Comparison of ENCODE assay signal across 23 cellular contexts in genomic region chr11:117878939-117879475, GRCh38. TPM values are rescaled to one million over a fixed set of nuclear protein-coding genes. Genes with fewer than 3 reads are reported as not detected.
"Had no signal": no experiment of that assay in that cellular context is flagged by ENCODE, and none has a peak within 500 bp of the region (broad histone marks: within the 10 kb centered on the region; RNA-seq: fewer than 3 reads in every experiment).

No MANE protein-coding gene starts in this region.

- H3K4me3 Mint-ChIP-seq: stimulated activated naive B cell treated with anti-CD40 and anti-IgM and Interleukin-4, amounts not matched to agents 10 μg/mL and 1 μg/mL and 100 μg/mL, for 72 hours; stimulated activated naive CD8-positive, alpha-beta T cell treated with anti-CD3 and anti-CD28 coated beads, Interleukin-15, amount 100 ng/mL, for 72 hours had no signal

- H3K36me3 ChIP-seq: ovary, thoracic aorta, transverse colon had no signal

- H3K27ac Mint-ChIP-seq: naive thymus-derived CD8-positive, alpha-beta T cell; progenitor cell of endocrine pancreas; stimulated activated naive B cell treated with anti-CD40 and anti-IgM and Interleukin-4, amounts not matched to agents 10 μg/mL and 1 μg/mL and 100 μg/mL, for 72 hours; stimulated activated naive CD8-positive, alpha-beta T cell treated with anti-CD3 and anti-CD28 coated beads, Interleukin-15, amount 100 ng/mL, for 72 hours had no signal

- H3K9me3 ChIP-seq: mucosa of descending colon, ovary, thoracic aorta, transverse colon had no signal

- H3K4me3 ChIP-seq: hepatocyte, mucosa of descending colon, ovary, skin epidermis, thoracic aorta, transverse colon had no signal

- H3K9me3 Mint-ChIP-seq: neural crest cell; stimulated activated naive B cell treated with anti-CD40 and anti-IgM and Interleukin-4, amounts not matched to agents 10 μg/mL and 1 μg/mL and 100 μg/mL, for 72 hours; stimulated activated naive CD8-positive, alpha-beta T cell treated with anti-CD3 and anti-CD28 coated beads, Interleukin-15, amount 100 ng/mL, for 72 hours had no signal

- ATAC-seq: left cardiac atrium; mucosa of descending colon; naive thymus-derived CD8-positive, alpha-beta T cell; sciatic nerve; stimulated activated naive B cell treated with anti-CD40 and anti-IgM and Interleukin-4, amounts not matched to agents 10 μg/mL and 1 μg/mL and 100 μg/mL, for 72 hours; stimulated activated naive CD8-positive, alpha-beta T cell treated with anti-CD3 and anti-CD28 coated beads, Interleukin-15, amount 100 ng/mL, for 72 hours had no signal

- DNase-seq: dermis blood vessel endothelial cell; effector CD4-positive, alpha-beta T cell; foreskin melanocyte; kidney; left cardiac atrium; mesendoderm; mucosa of descending colon; ovary; stimulated activated CD4-positive, alpha-beta T cell treated with anti-CD3 and anti-CD28 coated beads, Interleukin-2, amount 100 ng/mL, for 24 hours; stimulated activated CD4-positive, alpha-beta T cell treated with anti-CD3 and anti-CD28 coated beads, Interleukin-4, amount 100 ng/mL, for 4 hours; stimulated activated naive B cell treated with anti-CD40 and anti-IgM and Interleukin-4, amounts not matched to agents 10 μg/mL and 1 μg/mL and 100 μg/mL, for 72 hours; stimulated activated naive CD8-positive, alpha-beta T cell treated with anti-CD3 and anti-CD28 coated beads, Interleukin-15, amount 100 ng/mL, for 72 hours; substantia nigra; transverse colon had no signal

- H3K27me3 ChIP-seq: ovary had no signal

- H3K27ac ChIP-seq: hepatocyte, skin epidermis, thoracic aorta had no signal

- H3K36me3 Mint-ChIP-seq: stimulated activated naive B cell treated with anti-CD40 and anti-IgM and Interleukin-4, amounts not matched to agents 10 μg/mL and 1 μg/mL and 100 μg/mL, for 72 hours had no signal

RNA-seq across cellular contexts. Expression of gene FXYD6, which starts 2.5 kb away (rescaled TPM):
- total RNA-seq: naive thymus-derived CD8-positive, alpha-beta T cell had no signal
- polyA plus RNA-seq: naive thymus-derived CD8-positive, alpha-beta T cell had no signal

RNA-seq across cellular contexts. Expression of gene TMPRSS13, which starts 50.2 kb away (rescaled TPM):
- total RNA-seq: dermis blood vessel endothelial cell, lung microvascular endothelial cell, neural crest cell, renal cortical epithelial cell had no signal

RNA-seq across cellular contexts. Expression of gene FXYD2, which starts 54.5 kb away (rescaled TPM):
- total RNA-seq: thoracic aorta had no signal
